In the genomic region with DNA sequence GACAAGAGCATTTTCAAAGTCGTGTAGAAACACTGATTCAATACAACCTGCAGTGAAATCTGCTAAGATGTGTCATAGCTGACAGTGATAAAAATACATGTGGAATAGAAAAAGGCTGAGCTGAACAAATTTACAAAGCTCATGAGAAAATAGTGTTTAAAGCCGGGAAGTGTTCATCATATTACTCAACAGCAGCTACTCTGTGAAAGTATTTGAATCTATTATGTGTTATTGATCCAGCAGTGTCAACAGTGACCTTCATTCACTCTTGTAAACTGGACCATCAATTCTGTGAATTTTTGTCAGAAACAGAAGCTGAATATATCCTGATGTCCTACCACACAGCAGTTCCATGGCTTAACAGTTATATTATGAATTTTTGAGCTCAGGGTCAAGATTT, we compare ENCODE assay signal across 31 cellular contexts. TPM values are rescaled to one million over a fixed set of nuclear protein-coding genes. Genes with fewer than 3 reads are reported as not detected.
"Had no signal": no experiment of that assay in that cellular context is flagged by ENCODE, and none has a peak within 500 bp of the region (broad histone marks: within the 10 kb centered on the region; RNA-seq: fewer than 3 reads in every experiment).

No MANE protein-coding gene starts in this region.

- H3K9me3 ChIP-seq: ascending aorta, esophagus muscularis mucosa, gastrocnemius medialis, heart left ventricle had no signal

- H3K36me3 ChIP-seq: ascending aorta, esophagus muscularis mucosa, gastrocnemius medialis, heart left ventricle had no signal

- ATAC-seq: activated CD4-positive, alpha-beta T cell treated with anti-CD3 and anti-CD28 coated beads for 36 hours; activated naive CD4-positive, alpha-beta T cell treated with anti-CD3 and anti-CD28 coated beads, Interleukin-2, amount 50 U/mL, for 72 hours; activated T-cell treated with anti-CD3 and anti-CD28 coated beads, Interleukin-2, amount 50 U/mL, for 72 hours; effector memory CD8-positive, alpha-beta T cell; foreskin keratinocyte; gastrocnemius medialis; heart left ventricle had no signal

- DNase-seq: activated CD4-positive, alpha-beta memory T cell treated with anti-CD3 and anti-CD28 coated beads, Interleukin-2, amount 10 ng/mL, durations not matched to agents 7 days and 5 days; activated CD4-positive, alpha-beta T cell treated with anti-CD3 and anti-CD28 coated beads for 36 hours; activated CD4-positive, alpha-beta T cell treated with anti-CD3 and anti-CD28 coated beads, Interleukin-2, amount 10 ng/mL, durations not matched to agents 24 days and 14 days; activated CD4-positive, CD25-positive, alpha-beta regulatory T cell; activated CD4-positive, CD25-positive, alpha-beta regulatory T cell treated with anti-CD3 and anti-CD28 coated beads, Interleukin-2, amount 50 U/mL, for 72 hours; activated CD8-positive, alpha-beta memory T cell treated with anti-CD3 and anti-CD28 coated beads, Interleukin-2, amount 50 U/mL, for 48 hours; activated gamma-delta T cell; activated naive CD4-positive, alpha-beta T cell; activated naive CD4-positive, alpha-beta T cell treated with anti-CD3 and anti-CD28 coated beads, Interleukin-2, amount 10 ng/mL, durations not matched to agents 7 days and 5 days; activated naive CD8-positive, alpha-beta T cell treated with anti-CD3 and anti-CD28 coated beads, Interleukin-2, amount 10 ng/mL, durations not matched to agents 7 days and 5 days; activated T-cell treated with anti-CD3 and anti-CD28 coated beads for 4 hours; activated T-cell treated with anti-CD3 and anti-CD28 coated beads, Interleukin-2, amount 50 U/mL, for 24 hours; activated T-cell treated with anti-CD3 and anti-CD28 coated beads, Interleukin-2, amount 50 U/mL, for 72 hours; cortex of kidney; dermis blood vessel endothelial cell; effector CD4-positive, alpha-beta T cell; effector memory CD8-positive, alpha-beta T cell; erythroblast; foreskin keratinocyte; gastrocnemius medialis; glutamatergic neuron; heart left ventricle; T-helper 2 cell had no signal

- H3K27ac ChIP-seq: ascending aorta, esophagus muscularis mucosa, foreskin keratinocyte, gastrocnemius medialis, heart left ventricle had no signal

- FAIRE-seq: bronchial epithelial cell, colon had no signal

- H3K27me3 ChIP-seq: ascending aorta, esophagus muscularis mucosa, foreskin keratinocyte, gastrocnemius medialis had no signal

- H3K4me3 ChIP-seq: ascending aorta, esophagus muscularis mucosa, gastrocnemius medialis had no signal

- H3K4me1 ChIP-seq: ascending aorta, esophagus muscularis mucosa, foreskin keratinocyte, gastrocnemius medialis, heart left ventricle had no signal

RNA-seq across cellular contexts. Expression of gene DYDC1, which starts 11.6 kb away (rescaled TPM):
- total RNA-seq: activated CD4-positive, alpha-beta memory T cell treated with anti-CD3 and anti-CD28 coated beads, Interleukin-2, amount 10 ng/mL, durations not matched to agents 7 days and 5 days; activated CD4-positive, alpha-beta T cell treated with anti-CD3 and anti-CD28 coated beads for 36 hours; activated CD4-positive, alpha-beta T cell treated with anti-CD3 and anti-CD28 coated beads, Interleukin-2, amount 10 ng/mL, durations not matched to agents 24 days and 14 days; activated naive CD4-positive, alpha-beta T cell treated with anti-CD3 and anti-CD28 coated beads, Interleukin-2, amount 50 U/mL, for 72 hours; activated naive CD8-positive, alpha-beta T cell treated with anti-CD3 and anti-CD28 coated beads, Interleukin-2, amount 10 ng/mL, durations not matched to agents 7 days and 5 days; activated T-cell treated with anti-CD3 and anti-CD28 coated beads, Interleukin-2, amount 50 U/mL, for 72 hours; ascending aorta; bronchial epithelial cell; cardiac septum; chondrocyte; dermis blood vessel endothelial cell; esophagus muscularis mucosa; foreskin keratinocyte; gastrocnemius medialis; heart left ventricle; T-helper 1 cell treated with Interleukin-12 subunit alpha and Interleukin-12 subunit beta and Interleukin-4 antibody, amounts not matched to agents 30 ng/mL and 1 ng/mL, for 36 hours had no signal
- polyA plus RNA-seq: foreskin keratinocyte, heart left ventricle had no signal

RNA-seq across cellular contexts. Expression of gene DYDC2, which starts 11.7 kb away (rescaled TPM):
- total RNA-seq: activated CD4-positive, alpha-beta memory T cell treated with anti-CD3 and anti-CD28 coated beads, Interleukin-2, amount 10 ng/mL, durations not matched to agents 7 days and 5 days; activated CD4-positive, alpha-beta T cell treated with anti-CD3 and anti-CD28 coated beads, Interleukin-2, amount 10 ng/mL, durations not matched to agents 24 days and 14 days; activated naive CD4-positive, alpha-beta T cell treated with anti-CD3 and anti-CD28 coated beads, Interleukin-2, amount 50 U/mL, for 72 hours; activated naive CD8-positive, alpha-beta T cell treated with anti-CD3 and anti-CD28 coated beads, Interleukin-2, amount 10 ng/mL, durations not matched to agents 7 days and 5 days; activated T-cell treated with anti-CD3 and anti-CD28 coated beads, Interleukin-2, amount 50 U/mL, for 72 hours; ascending aorta; bronchial epithelial cell; cardiac septum; chondrocyte; dermis blood vessel endothelial cell; esophagus muscularis mucosa; gastrocnemius medialis; heart left ventricle; T-helper 1 cell treated with Interleukin-12 subunit alpha and Interleukin-12 subunit beta and Interleukin-4 antibody, amounts not matched to agents 30 ng/mL and 1 ng/mL, for 36 hours had no signal
- polyA plus RNA-seq: heart left ventricle had no signal

RNA-seq across cellular contexts. Expression of gene MAT1A, which starts 55.5 kb away (rescaled TPM):
- total RNA-seq: activated CD4-positive, alpha-beta memory T cell treated with anti-CD3 and anti-CD28 coated beads, Interleukin-2, amount 10 ng/mL, durations not matched to agents 7 days and 5 days; activated CD4-positive, alpha-beta T cell treated with anti-CD3 and anti-CD28 coated beads for 36 hours; activated CD4-positive, alpha-beta T cell treated with anti-CD3 and anti-CD28 coated beads, Interleukin-2, amount 10 ng/mL, durations not matched to agents 24 days and 14 days; activated naive CD4-positive, alpha-beta T cell treated with anti-CD3 and anti-CD28 coated beads, Interleukin-2, amount 50 U/mL, for 72 hours; activated naive CD8-positive, alpha-beta T cell treated with anti-CD3 and anti-CD28 coated beads, Interleukin-2, amount 10 ng/mL, durations not matched to agents 7 days and 5 days; activated T-cell treated with anti-CD3 and anti-CD28 coated beads, Interleukin-2, amount 50 U/mL, for 72 hours; bronchial epithelial cell; chondrocyte; dermis blood vessel endothelial cell; esophagus muscularis mucosa; foreskin keratinocyte; T-helper 1 cell treated with Interleukin-12 subunit alpha and Interleukin-12 subunit beta and Interleukin-4 antibody, amounts not matched to agents 30 ng/mL and 1 ng/mL, for 36 hours had no signal
- polyA plus RNA-seq: foreskin keratinocyte, heart left ventricle had no signal
